ENCODE assay signal across 12 cellular contexts in genomic region chr3:62134061-62134496, GRCh38.
DNase-seq lines count a peak whose midpoint lies in the region; ATAC-seq and TF ChIP-seq lines count a peak whose summit lies in the region.
"Had no signal": no experiment of that assay in that cellular context is flagged by ENCODE, and none has a peak within 500 bp of the region (broad histone marks: within the 10 kb centered on the region; RNA-seq: fewer than 3 reads in every experiment).

No MANE protein-coding gene starts in this region.

- no peak overlapping the region for H3K4me3 Mint-ChIP-seq in activated CD8-positive, alpha-beta T cell treated with anti-CD3 and anti-CD28 coated beads for 36 hours
- H3K4me3 Mint-ChIP-seq: nephron had no signal

- H3K4me1 ChIP-seq in testis: no peaks in the 10 kb centered on the region

- POLR2A ChIA-PET in activated CD8-positive, alpha-beta T cell treated with anti-CD3 and anti-CD28 coated beads for 36 hours (lab: Charles Lee): no interaction called here

- H3K27ac ChIP-seq in SK-N-MC (no peak overlapping the region), testis (no peak overlapping the region)
- H3K27ac ChIP-seq: 22Rv1 had no signal

- H3K4me1 Mint-ChIP-seq in activated CD8-positive, alpha-beta T cell treated with anti-CD3 and anti-CD28 coated beads for 36 hours (ENCODE audit: low read depth): no peaks in the 10 kb centered on the region

- no peak overlapping the region for H3K27ac Mint-ChIP-seq in activated CD8-positive, alpha-beta T cell treated with anti-CD3 and anti-CD28 coated beads for 36 hours

- no peaks in the 10 kb centered on the region for H3K27me3 ChIP-seq in testis

- H3K36me3 ChIP-seq in SK-N-MC (ENCODE audit: insufficient read depth, low read length) (no peaks in the 10 kb centered on the region), testis (ENCODE audit: low read depth, missing control alignments) (no peaks in the 10 kb centered on the region)

- DNase-seq in DMS 273 (lab: John Stamatoyannopoulos, UW; ENCODE audit: unreplicated experiment): peak; percentile 28
- DNase-seq in DMS 273 treated with DMSO at 0.1 percent for 48 hours (lab: John Stamatoyannopoulos, UW): no peak
- peak; percentile 42 for DNase-seq in SK-N-MC (ENCODE audit: low read depth, low spot score)
- peak; percentile 78 for DNase-seq in Right ventricle myocardium superior
- DNase-seq in testis: peak; percentile 30
- DNase-seq in NCI-H510A (lab: John Stamatoyannopoulos, UW): no peak
- DNase-seq in stimulated activated CD8-positive, alpha-beta memory T cell treated with anti-CD3 and anti-CD28 coated beads, Interleukin-4, amount 100 ng/mL, for 48 hours: no peak
- DNase-seq in activated CD8-positive, alpha-beta T cell treated with anti-CD3 and anti-CD28 coated beads for 36 hours: no peak
- DNase-seq: activated gamma-delta T cell, erythroblast had no signal

- ATAC-seq in Right ventricle myocardium superior (ENCODE audit: poor library complexity): peak; percentile 81
- ATAC-seq in activated CD8-positive, alpha-beta T cell treated with anti-CD3 and anti-CD28 coated beads for 36 hours: no peak

- no peak for TF ChIP-seq POLR2A in testis (IDR thresholded peaks at IDR 0.05)

- H3K9ac ChIP-seq in SK-N-MC (ENCODE audit: insufficient read length): no peak overlapping the region

- no peaks in the 10 kb centered on the region for H3K36me3 Mint-ChIP-seq in activated CD8-positive, alpha-beta T cell treated with anti-CD3 and anti-CD28 coated beads for 36 hours (ENCODE audit: low read depth)

- no peaks in the 10 kb centered on the region for H3K9me3 ChIP-seq in SK-N-MC (ENCODE audit: low read depth, low read length)
- H3K9me3 ChIP-seq in testis: no peaks in the 10 kb centered on the region

- WGBS in testis, 2 donors: 44 to 58% methylated on average over 6 of the region's 6 CpGs

- TF ChIP-seq CTCF in testis (IDR thresholded peaks at IDR 0.05): no peak
- TF ChIP-seq CTCF in activated CD8-positive, alpha-beta T cell treated with anti-CD3 and anti-CD28 coated beads for 36 hours (IDR thresholded peaks at IDR 0.05): no peak

- CTCF ChIA-PET in activated CD8-positive, alpha-beta T cell treated with anti-CD3 and anti-CD28 coated beads for 36 hours (lab: Charles Lee): no interaction called here

- peaks cover 12% of the 10 kb centered on the region for H3K27me3 Mint-ChIP-seq in activated CD8-positive, alpha-beta T cell treated with anti-CD3 and anti-CD28 coated beads for 36 hours

- intact Hi-C loops in Right ventricle myocardium superior (cut with DNase I) (no loop called here), testis (cut with DNase I; ENCODE audit: low total_unique reads) (no loop called here)
- intact Hi-C loops in activated CD8-positive, alpha-beta T cell treated with anti-CD3 and anti-CD28 coated beads for 36 hours (cut with micrococcal nuclease): no loop called here

- H3K9me3 Mint-ChIP-seq in activated CD8-positive, alpha-beta T cell treated with anti-CD3 and anti-CD28 coated beads for 36 hours: peaks cover under 1% of the 10 kb centered on the region
- H3K9me3 Mint-ChIP-seq: nephron had no signal

- peak overlapping the region; percentile 28 for H3K4me3 ChIP-seq in SK-N-MC
- H3K4me3 ChIP-seq in testis: no peak overlapping the region

Comparison
In these comparisons a context has a peak if more than half of its experiments do, and no peak if none do; other contexts are left out.
1. DNase-seq: peak in DMS 273 (single experiment), SK-N-MC (single experiment), Right ventricle myocardium superior (single experiment) and testis (single experiment); none in DMS 273 treated with DMSO at 0.1 percent for 48 hours (single experiment), NCI-H510A (single experiment), stimulated activated CD8-positive, alpha-beta memory T cell treated with anti-CD3 and anti-CD28 coated beads, Interleukin-4, amount 100 ng/mL, for 48 hours (single experiment) and activated CD8-positive, alpha-beta T cell treated with anti-CD3 and anti-CD28 coated beads for 36 hours (single experiment).